In the genomic region with DNA sequence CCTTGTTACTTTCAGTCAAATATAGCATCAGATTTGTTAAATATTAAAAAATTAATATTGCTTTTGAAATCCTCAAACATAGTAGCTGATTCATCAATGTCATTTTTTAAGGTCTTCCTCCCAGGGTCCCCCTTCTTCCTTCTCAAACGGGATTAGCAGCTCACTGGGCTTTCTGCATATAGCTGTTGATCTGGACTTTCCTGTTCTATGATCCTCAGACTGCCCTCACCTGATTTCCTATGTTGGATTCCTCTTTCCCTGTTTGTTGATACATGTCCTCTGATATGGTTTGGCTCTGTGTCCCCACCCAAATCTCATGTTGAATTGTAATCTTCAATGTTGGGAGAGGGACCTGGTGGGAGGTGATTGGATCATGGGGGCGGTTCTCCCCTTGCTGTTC, we compare ENCODE assay signal across 10 cellular contexts. TPM values are rescaled to one million over a fixed set of nuclear protein-coding genes. Genes with fewer than 3 reads are reported as not detected.
"Had no signal": no experiment of that assay in that cellular context is flagged by ENCODE, and none has a peak within 500 bp of the region (broad histone marks: within the 10 kb centered on the region; RNA-seq: fewer than 3 reads in every experiment).

No MANE protein-coding gene starts in this region.

- FAIRE-seq: H54, HTR-8/SVneo, K562 had no signal

- ATAC-seq: K562 had no signal

- H3K4me3 ChIP-seq: GM23248, K562 had no signal

- H2AFZ ChIP-seq: GM23248 had no signal

- H3K27ac ChIP-seq: GM23248 had no signal

- H3K4me3 Mint-ChIP-seq: H9 had no signal

- DNase-seq: GM23248, H9, HCEC 1CT, IMR-90, KG1 had no signal

- H3K4me1 Mint-ChIP-seq: H9 had no signal

- H3K9me3 Mint-ChIP-seq: H9 had no signal

RNA-seq across cellular contexts. Expression of a gene that starts 5.8 kb away (rescaled TPM):
- total RNA-seq: GM23248, H1, H9, HT-29, IMR-90, K562 had no signal
- polyA plus RNA-seq: GM23248, H1, IMR-90, K562 had no signal
